9 cellular contexts compared by ENCODE assay signal in the genomic region with DNA sequence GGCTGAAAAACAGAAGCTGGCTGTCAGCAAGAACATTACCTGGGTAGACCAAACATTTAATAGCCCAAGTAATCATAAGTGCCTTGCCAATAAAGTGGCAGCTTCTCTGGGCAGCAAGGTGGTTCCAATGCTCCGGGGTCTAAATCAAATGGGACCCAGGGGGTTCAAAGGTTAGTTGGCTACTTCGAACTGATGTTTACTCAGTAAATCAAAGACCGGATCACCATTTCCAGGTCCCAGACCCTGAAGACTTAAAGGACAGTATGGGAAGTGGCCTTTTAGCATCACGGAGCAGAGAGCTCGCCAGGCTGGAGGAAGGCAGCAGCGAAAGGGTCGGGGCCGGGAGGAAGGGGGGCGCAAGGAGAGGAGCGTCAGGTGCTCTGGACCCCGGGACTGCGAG. TPM values are rescaled to one million over a fixed set of nuclear protein-coding genes. Genes with fewer than 3 reads are reported as not detected.
A peak's percentile ranks its signal among the peaks of the same experiment; 100 is the strongest.
DNase-seq lines count a peak whose midpoint lies in the region; ATAC-seq and TF ChIP-seq lines count a peak whose summit lies in the region.
"Had no signal": no experiment of that assay in that cellular context is flagged by ENCODE, and none has a peak within 500 bp of the region (broad histone marks: within the 10 kb centered on the region; RNA-seq: fewer than 3 reads in every experiment).

No MANE protein-coding gene starts in this region.

- TF ChIP-seq CTCF in BE2C (IDR thresholded peaks at IDR 0.05; ENCODE audit: low read depth, low read length) (no peak), mucosa of descending colon (IDR thresholded peaks at IDR 0.05) (no peak)

- DNase-seq in BE2C, result no peak
- no peak for DNase-seq in natural killer cell treated with Interleukin-12 subunit alpha and Interleukin-12 subunit beta and Interleukin-15 and Interleukin-18, amount 100 ng/mL, for 72 hours (ENCODE audit: low spot score)
- DNase-seq in cerebellar nuclear complex (lab: John Stamatoyannopoulos, UW), result no peak
- no peak for DNase-seq in mucosa of descending colon
- DNase-seq: NCI-H2029 had no signal

- peak overlapping the region; percentile 74 for H3K27ac Mint-ChIP-seq in dendritic cell treated with granulocyte-macrophage colony-stimulating factor and Interleukin-4, amounts not matched to agents 40 ng/mL and 50 ng/mL, for 4 days
- peak overlapping the region; percentile 68 to 78 for H3K27ac Mint-ChIP-seq in natural killer cell treated with Interleukin-12 subunit alpha and Interleukin-12 subunit beta and Interleukin-15 and Interleukin-18, amount 100 ng/mL, for 72 hours

- H3K4me3 Mint-ChIP-seq in dendritic cell treated with granulocyte-macrophage colony-stimulating factor and Interleukin-4, amounts not matched to agents 40 ng/mL and 50 ng/mL, for 4 days, result peak overlapping the region; percentile 80
- H3K4me3 Mint-ChIP-seq in natural killer cell treated with Interleukin-12 subunit alpha and Interleukin-12 subunit beta and Interleukin-15 and Interleukin-18, amount 100 ng/mL, for 72 hours, result peak overlapping the region; percentile 86

- H3K9me3 Mint-ChIP-seq in dendritic cell treated with granulocyte-macrophage colony-stimulating factor and Interleukin-4, amounts not matched to agents 40 ng/mL and 50 ng/mL, for 4 days, result no peaks in the 10 kb centered on the region
- no peaks in the 10 kb centered on the region for H3K9me3 Mint-ChIP-seq in natural killer cell treated with Interleukin-12 subunit alpha and Interleukin-12 subunit beta and Interleukin-15 and Interleukin-18, amount 100 ng/mL, for 72 hours

- no peaks in the 10 kb centered on the region for H3K36me3 ChIP-seq in BE2C
- H3K36me3 ChIP-seq in KOPT-K1 (ENCODE audit: insufficient read depth, low read length), result no peaks in the 10 kb centered on the region
- H3K36me3 ChIP-seq in mucosa of descending colon (ENCODE audit: low read depth), result no peaks in the 10 kb centered on the region

- no peak for ATAC-seq in natural killer cell treated with Interleukin-12 subunit alpha and Interleukin-12 subunit beta and Interleukin-15 and Interleukin-18, amount 100 ng/mL, for 72 hours
- no peak for ATAC-seq in HG03521 (IDR thresholded peaks at IDR 0.05; ENCODE audit: unreplicated experiment)
- ATAC-seq in GM19035 (IDR thresholded peaks at IDR 0.05; ENCODE audit: unreplicated experiment), result no peak
- ATAC-seq in mucosa of descending colon, result no peak

- H3K27me3 ChIP-seq in BE2C, result peaks cover 7% of the 10 kb centered on the region; the same call in 1 of the 2 replicates

- peak overlapping the region; percentile 74 for H3K27ac ChIP-seq in KOPT-K1 (ENCODE audit: low read depth, low read length, poor library complexity, severe bottlenecking)

- H3K4me3 ChIP-seq in BE2C (ENCODE audit: low read depth, low read length), result peak overlapping the region; percentile 42
- H3K4me3 ChIP-seq in mucosa of descending colon, result no peak overlapping the region

- H3K36me3 Mint-ChIP-seq in dendritic cell treated with granulocyte-macrophage colony-stimulating factor and Interleukin-4, amounts not matched to agents 40 ng/mL and 50 ng/mL, for 4 days (ENCODE audit: low read depth), result peaks cover 11% of the 10 kb centered on the region
- no peaks in the 10 kb centered on the region for H3K36me3 Mint-ChIP-seq in natural killer cell treated with Interleukin-12 subunit alpha and Interleukin-12 subunit beta and Interleukin-15 and Interleukin-18, amount 100 ng/mL, for 72 hours

- H3K4me1 Mint-ChIP-seq in dendritic cell treated with granulocyte-macrophage colony-stimulating factor and Interleukin-4, amounts not matched to agents 40 ng/mL and 50 ng/mL, for 4 days (ENCODE audit: low read depth), result peaks cover 41% of the 10 kb centered on the region
- H3K4me1 Mint-ChIP-seq in natural killer cell treated with Interleukin-12 subunit alpha and Interleukin-12 subunit beta and Interleukin-15 and Interleukin-18, amount 100 ng/mL, for 72 hours (ENCODE audit: low read depth in 2 of 2), result peaks cover 39 to 48% of the 10 kb centered on the region in 2 donors

- intact Hi-C loops in dendritic cell treated with granulocyte-macrophage colony-stimulating factor and Interleukin-4, amounts not matched to agents 40 ng/mL and 50 ng/mL, for 4 days (cut with micrococcal nuclease), result loop anchor here (5.0 kb wide), 1 partner anchor 74 kb away; no protein-coding TSS in a partner anchor
- intact Hi-C loops in mucosa of descending colon (cut with DNase I, micrococcal nuclease), result loop anchor here in 1 of 2 donors (10.0 kb wide), 1 partner anchor 152 kb away; no protein-coding TSS in a partner anchor

- no peaks in the 10 kb centered on the region for H3K27me3 Mint-ChIP-seq in dendritic cell treated with granulocyte-macrophage colony-stimulating factor and Interleukin-4, amounts not matched to agents 40 ng/mL and 50 ng/mL, for 4 days
- H3K27me3 Mint-ChIP-seq in natural killer cell treated with Interleukin-12 subunit alpha and Interleukin-12 subunit beta and Interleukin-15 and Interleukin-18, amount 100 ng/mL, for 72 hours, result peaks cover 0 to 3% of the 10 kb centered on the region in 2 donors

- H3K4me1 ChIP-seq in BE2C (no peaks in the 10 kb centered on the region), mucosa of descending colon (ENCODE audit: low read depth) (no peaks in the 10 kb centered on the region)

- H3K9me3 ChIP-seq in BE2C (no peaks in the 10 kb centered on the region), KOPT-K1 (ENCODE audit: insufficient read depth, low read length, poor library complexity, severe bottlenecking) (no peaks in the 10 kb centered on the region), mucosa of descending colon (no peaks in the 10 kb centered on the region)

RNA-seq across cellular contexts. Expression of a gene that starts 1.0 kb away (rescaled TPM):
- polyA plus RNA-seq in BE2C (2012; ENCODE audit: insufficient read depth, insufficient read length, low read depth), result 8.1 TPM
- 10 to 100 TPM; 68.5 to 83.4 TPM for total RNA-seq in natural killer cell treated with Interleukin-12 subunit alpha and Interleukin-12 subunit beta and Interleukin-15 and Interleukin-18, amount 100 ng/mL, for 72 hours
- total RNA-seq in mucosa of descending colon, result 10 to 100 TPM; 31.5 to 97.2 (median 47.3) TPM
